ENCODE assay signal across 8 cellular contexts in the genomic region with DNA sequence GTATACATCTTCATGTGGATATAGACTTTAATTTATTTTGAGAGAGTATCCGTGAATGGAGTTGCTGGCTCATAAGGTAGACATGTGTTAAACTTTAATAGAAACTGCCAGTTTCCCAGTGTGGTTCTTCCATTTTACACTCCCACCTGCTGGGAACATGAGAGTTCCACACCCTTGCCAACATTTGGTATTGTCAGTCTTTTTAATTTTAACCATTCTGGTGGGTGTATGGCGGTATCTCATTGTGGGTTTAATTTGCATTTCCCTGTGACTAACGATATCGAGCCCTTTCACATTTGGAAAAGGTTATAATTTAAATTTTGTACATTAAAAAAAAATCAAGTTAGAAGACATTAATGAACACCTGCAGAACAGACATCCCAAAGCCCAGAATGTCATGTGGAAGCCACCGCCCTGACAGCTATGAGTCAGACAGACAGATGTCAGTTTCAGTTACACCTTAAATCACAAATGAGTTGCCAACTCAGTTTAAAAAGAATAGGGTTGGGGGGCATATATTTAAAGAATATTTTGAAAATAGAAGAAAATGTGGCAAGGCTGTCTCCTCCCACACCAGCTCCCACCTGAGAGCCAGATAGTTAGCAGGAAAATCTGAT. TPM values are rescaled to one million over a fixed set of nuclear protein-coding genes. Genes with fewer than 3 reads are reported as not detected.
DNase-seq lines count a peak whose midpoint lies in the region; ATAC-seq, FAIRE-seq and TF ChIP-seq lines count a peak whose summit lies in the region.

No MANE protein-coding gene starts in this region.

- peak overlapping the region; percentile 39 for H3K9ac ChIP-seq in MM.1S (ENCODE audit: low read length)

- H3K27me3 Mint-ChIP-seq in CD14-positive monocyte (ENCODE audit: low read depth in 3 of 3), result peaks cover 0 to 3% (median 1%) of the 10 kb centered on the region in 3 donors

- H3K9me3 Mint-ChIP-seq in CD14-positive monocyte, result peaks cover 0 to 4% (median 0%) of the 10 kb centered on the region in 7 donors

- peak overlapping the region; percentile 77 for H3K4me2 ChIP-seq in MM.1S (ENCODE audit: low read depth, low read length)

- H3K79me2 ChIP-seq in MM.1S (ENCODE audit: low read length), result peaks cover 40% of the 10 kb centered on the region

- H3K27me3 ChIP-seq in MM.1S (replicated peaks; ENCODE audit: insufficient read depth, low read length) (no peaks in the 10 kb centered on the region), uterus (no peaks in the 10 kb centered on the region), small intestine (ENCODE audit: control insufficient read depth in 2 of 2, insufficient read depth in 2 of 2, low read length in 2 of 2) (no peaks in the 10 kb centered on the region)

- peaks cover 23% of the 10 kb centered on the region for H3K4me1 ChIP-seq in MM.1S (ENCODE audit: low read length)
- peaks cover 4 to 6% of the 10 kb centered on the region in 2 donors for H3K4me1 ChIP-seq in uterus
- H3K4me1 ChIP-seq in small intestine (ENCODE audit: control insufficient read depth in 2 of 2, insufficient read depth in 1 of 2, low read depth in 1 of 2, low read length in 1 of 2), result peaks cover 0 to 6% of the 10 kb centered on the region in 2 donors

- peak overlapping the region; percentile 31; the same call in 1 of the 2 replicates for H3K4me3 ChIP-seq in MM.1S (ENCODE audit: low read length)
- no peak overlapping the region for H3K4me3 ChIP-seq in uterus
- no peak overlapping the region for H3K4me3 ChIP-seq in small intestine (ENCODE audit: low read depth in 1 of 2, low read length in 2 of 2)

- H3K27ac ChIP-seq in MM.1S (ENCODE audit: low read length), result peak overlapping the region; percentile 81
- H3K27ac ChIP-seq in epithelial cell of prostate, result peak overlapping the region; percentile 34
- peak overlapping the region; percentile 82 to 91 for H3K27ac ChIP-seq in uterus
- peak overlapping the region in 1 of 2 donors; percentile 16 for H3K27ac ChIP-seq in small intestine (ENCODE audit: low read depth in 1 of 2, low read length in 1 of 2)

- H3K36me3 ChIP-seq in MM.1S (replicated peaks; ENCODE audit: insufficient read depth, low read length) (no peaks in the 10 kb centered on the region), uterus (no peaks in the 10 kb centered on the region), small intestine (ENCODE audit: control insufficient read depth in 2 of 2, insufficient read depth in 2 of 2, low read length in 2 of 2) (no peaks in the 10 kb centered on the region)

- TF ChIP-seq CTCF in MM.1S (IDR thresholded peaks at IDR 0.05; ENCODE audit: low read length) (0 out of 2 replicates have a peak, but pooled peaks have one; percentile 7), uterus (IDR thresholded peaks at IDR 0.05) (no peak), CD14-positive monocyte (IDR thresholded peaks at IDR 0.05) (no peak)

- FAIRE-seq in small intestine (lab: Jason Lieb, UNC), result no peak

- no peaks in the 10 kb centered on the region for H4K20me1 ChIP-seq in MM.1S (ENCODE audit: insufficient read depth, low read length)

- WGBS in small intestine, 3 donors, result 61 to 81% (median 61%) methylated on average over 5 of the region's 5 CpGs

- peaks cover 25% of the 10 kb centered on the region for H3F3A ChIP-seq in MM.1S (ENCODE audit: insufficient read depth, low read length)

- peaks cover 20% of the 10 kb centered on the region for H3K4me1 Mint-ChIP-seq in CD14-positive monocyte

- no peaks in the 10 kb centered on the region for H3K36me3 Mint-ChIP-seq in CD14-positive monocyte

- intact Hi-C loops in uterus (cut with DNase I; ENCODE audit: low total_unique reads) (no loop called here), CD14-positive monocyte (cut with micrococcal nuclease) (no loop called here), sciatic nerve (cut with DNase I) (no loop called here)

- H3K9me2 ChIP-seq in MM.1S (replicated peaks; ENCODE audit: insufficient read depth, low read length), result no peaks in the 10 kb centered on the region

- no peak for TF ChIP-seq POLR2A in uterus (IDR thresholded peaks at IDR 0.05)

- H2AFZ ChIP-seq in MM.1S (ENCODE audit: low read length), result peak overlapping the region; percentile 56

- H3K9me3 ChIP-seq in MM.1S (replicated peaks; ENCODE audit: insufficient read depth, low read length) (no peaks in the 10 kb centered on the region), uterus (no peaks in the 10 kb centered on the region), small intestine (ENCODE audit: control insufficient read depth, low read depth) (no peaks in the 10 kb centered on the region)

- no peak overlapping the region for H3K27ac Mint-ChIP-seq in CD14-positive monocyte

- H3K4me3 Mint-ChIP-seq in CD14-positive monocyte, result no peak overlapping the region

- ATAC-seq in GM18511 (IDR thresholded peaks at IDR 0.05; ENCODE audit: unreplicated experiment) (peak; percentile 88), GM21786 (IDR thresholded peaks at IDR 0.05; ENCODE audit: unreplicated experiment) (peak; percentile 73), sciatic nerve (no peak)

- DNase-seq in MM.1S (peak; percentile 69), epithelial cell of prostate (ENCODE audit: low read depth, low spot score) (no peak), uterus (no peak), CD14-positive monocyte (ENCODE audit: low spot score) (no peak), small intestine (no peak), sciatic nerve (ENCODE audit: low spot score) (no peak)

RNA-seq across cellular contexts. Expression of gene ANKRD33B, which starts 36.9 kb away (rescaled TPM):
- total RNA-seq in uterus (10 to 100 TPM in 1 of 4 donors, 1 to 10 TPM in 3; 2.1 to 24.1 (median 7.6) TPM), sciatic nerve (22.6 TPM)
- polyA plus RNA-seq in CD14-positive monocyte (not detected), small intestine (1 to 10 TPM in 1 of 3 donors, under 1 TPM in 1, not detected in 1; 0.27 to 1.0 TPM)
